Comparison of ENCODE assay signal across 1 cellular context in the genomic region with DNA sequence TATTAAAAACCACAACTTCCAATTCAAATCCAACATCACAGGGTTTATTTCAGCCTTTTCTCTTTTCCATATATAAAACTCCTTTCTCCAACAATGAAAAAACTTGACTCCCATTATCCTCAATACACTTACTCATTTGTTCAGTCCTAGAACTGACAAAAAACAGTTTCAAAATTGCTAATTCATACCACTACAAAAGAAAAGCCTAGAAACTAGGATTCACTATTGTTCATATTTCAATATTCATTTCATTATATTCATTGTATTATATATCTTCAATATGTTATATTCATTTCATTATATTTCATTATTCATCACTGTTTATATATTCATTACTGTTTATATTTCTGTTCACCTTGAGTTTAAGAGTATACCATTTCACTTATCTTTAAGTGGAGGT.
TF ChIP-seq lines count a peak whose summit lies in the region.

No MANE protein-coding gene starts in this region.

TF ChIP-seq in GM12878, 131 proteins besides CTCF, POLR2A, EP300 and RAD21 (continued from another document):
- TF ChIP-seq, protein P1, sequence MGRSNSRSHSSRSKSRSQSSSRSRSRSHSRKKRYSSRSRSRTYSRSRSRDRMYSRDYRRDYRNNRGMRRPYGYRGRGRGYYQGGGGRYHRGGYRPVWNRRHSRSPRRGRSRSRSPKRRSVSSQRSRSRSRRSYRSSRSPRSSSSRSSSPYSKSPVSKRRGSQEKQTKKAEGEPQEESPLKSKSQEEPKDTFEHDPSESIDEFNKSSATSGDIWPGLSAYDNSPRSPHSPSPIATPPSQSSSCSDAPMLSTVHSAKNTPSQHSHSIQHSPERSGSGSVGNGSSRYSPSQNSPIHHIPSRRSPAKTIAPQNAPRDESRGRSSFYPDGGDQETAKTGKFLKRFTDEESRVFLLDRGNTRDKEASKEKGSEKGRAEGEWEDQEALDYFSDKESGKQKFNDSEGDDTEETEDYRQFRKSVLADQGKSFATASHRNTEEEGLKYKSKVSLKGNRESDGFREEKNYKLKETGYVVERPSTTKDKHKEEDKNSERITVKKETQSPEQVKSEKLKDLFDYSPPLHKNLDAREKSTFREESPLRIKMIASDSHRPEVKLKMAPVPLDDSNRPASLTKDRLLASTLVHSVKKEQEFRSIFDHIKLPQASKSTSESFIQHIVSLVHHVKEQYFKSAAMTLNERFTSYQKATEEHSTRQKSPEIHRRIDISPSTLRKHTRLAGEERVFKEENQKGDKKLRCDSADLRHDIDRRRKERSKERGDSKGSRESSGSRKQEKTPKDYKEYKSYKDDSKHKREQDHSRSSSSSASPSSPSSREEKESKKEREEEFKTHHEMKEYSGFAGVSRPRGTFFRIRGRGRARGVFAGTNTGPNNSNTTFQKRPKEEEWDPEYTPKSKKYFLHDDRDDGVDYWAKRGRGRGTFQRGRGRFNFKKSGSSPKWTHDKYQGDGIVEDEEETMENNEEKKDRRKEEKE (IDR thresholded peaks at IDR 0.05): no peak
- TF ChIP-seq, protein P2, sequence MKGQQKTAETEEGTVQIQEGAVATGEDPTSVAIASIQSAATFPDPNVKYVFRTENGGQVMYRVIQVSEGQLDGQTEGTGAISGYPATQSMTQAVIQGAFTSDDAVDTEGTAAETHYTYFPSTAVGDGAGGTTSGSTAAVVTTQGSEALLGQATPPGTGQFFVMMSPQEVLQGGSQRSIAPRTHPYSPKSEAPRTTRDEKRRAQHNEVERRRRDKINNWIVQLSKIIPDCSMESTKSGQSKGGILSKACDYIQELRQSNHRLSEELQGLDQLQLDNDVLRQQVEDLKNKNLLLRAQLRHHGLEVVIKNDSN (IDR thresholded peaks at IDR 0.05; ENCODE audit: borderline replicate concordance, extremely low read length, insufficient read depth, low read depth, low read length): no peak
- TF ChIP-seq ETV6 (conservative IDR thresholded peaks at IDR 0.05 in 1 of 2, IDR thresholded peaks at IDR 0.05 in 1 of 2; ENCODE audit: borderline replicate concordance in 1 of 2, low read depth in 1 of 2) (no peak), YBX1 (IDR thresholded peaks at IDR 0.05) (no peak), CBX5 (IDR thresholded peaks at IDR 0.05; ENCODE audit: low read depth) (no peak), CHD4 (IDR thresholded peaks at IDR 0.05) (no peak), SREBF2 (IDR thresholded peaks at IDR 0.05; ENCODE audit: low read length) (no peak), BMI1 (IDR thresholded peaks at IDR 0.05; ENCODE audit: borderline replicate concordance) (no peak), RUNX3 (IDR thresholded peaks at IDR 0.05; ENCODE audit: low read length) (peak; percentile 66; the same call in 1 of the 2 replicates), GABPA (IDR thresholded peaks at IDR 0.05; ENCODE audit: low read depth) (no peak), ASH2L (IDR thresholded peaks at IDR 0.05; ENCODE audit: borderline replicate concordance, low read depth) (no peak), RFX5 (IDR thresholded peaks at IDR 0.05; ENCODE audit: low read depth, low read length) (no peak)
- TF ChIP-seq, protein P3, sequence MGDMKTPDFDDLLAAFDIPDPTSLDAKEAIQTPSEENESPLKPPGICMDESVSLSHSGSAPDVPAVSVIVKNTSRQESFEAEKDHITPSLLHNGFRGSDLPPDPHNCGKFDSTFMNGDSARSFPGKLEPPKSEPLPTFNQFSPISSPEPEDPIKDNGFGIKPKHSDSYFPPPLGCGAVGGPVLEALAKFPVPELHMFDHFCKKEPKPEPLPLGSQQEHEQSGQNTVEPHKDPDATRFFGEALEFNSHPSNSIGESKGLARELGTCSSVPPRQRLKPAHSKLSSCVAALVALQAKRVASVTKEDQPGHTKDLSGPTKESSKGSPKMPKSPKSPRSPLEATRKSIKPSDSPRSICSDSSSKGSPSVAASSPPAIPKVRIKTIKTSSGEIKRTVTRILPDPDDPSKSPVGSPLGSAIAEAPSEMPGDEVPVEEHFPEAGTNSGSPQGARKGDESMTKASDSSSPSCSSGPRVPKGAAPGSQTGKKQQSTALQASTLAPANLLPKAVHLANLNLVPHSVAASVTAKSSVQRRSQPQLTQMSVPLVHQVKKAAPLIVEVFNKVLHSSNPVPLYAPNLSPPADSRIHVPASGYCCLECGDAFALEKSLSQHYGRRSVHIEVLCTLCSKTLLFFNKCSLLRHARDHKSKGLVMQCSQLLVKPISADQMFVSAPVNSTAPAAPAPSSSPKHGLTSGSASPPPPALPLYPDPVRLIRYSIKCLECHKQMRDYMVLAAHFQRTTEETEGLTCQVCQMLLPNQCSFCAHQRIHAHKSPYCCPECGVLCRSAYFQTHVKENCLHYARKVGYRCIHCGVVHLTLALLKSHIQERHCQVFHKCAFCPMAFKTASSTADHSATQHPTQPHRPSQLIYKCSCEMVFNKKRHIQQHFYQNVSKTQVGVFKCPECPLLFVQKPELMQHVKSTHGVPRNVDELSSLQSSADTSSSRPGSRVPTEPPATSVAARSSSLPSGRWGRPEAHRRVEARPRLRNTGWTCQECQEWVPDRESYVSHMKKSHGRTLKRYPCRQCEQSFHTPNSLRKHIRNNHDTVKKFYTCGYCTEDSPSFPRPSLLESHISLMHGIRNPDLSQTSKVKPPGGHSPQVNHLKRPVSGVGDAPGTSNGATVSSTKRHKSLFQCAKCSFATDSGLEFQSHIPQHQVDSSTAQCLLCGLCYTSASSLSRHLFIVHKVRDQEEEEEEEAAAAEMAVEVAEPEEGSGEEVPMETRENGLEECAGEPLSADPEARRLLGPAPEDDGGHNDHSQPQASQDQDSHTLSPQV (IDR thresholded peaks at IDR 0.05): no peak
- TF ChIP-seq, protein P4, sequence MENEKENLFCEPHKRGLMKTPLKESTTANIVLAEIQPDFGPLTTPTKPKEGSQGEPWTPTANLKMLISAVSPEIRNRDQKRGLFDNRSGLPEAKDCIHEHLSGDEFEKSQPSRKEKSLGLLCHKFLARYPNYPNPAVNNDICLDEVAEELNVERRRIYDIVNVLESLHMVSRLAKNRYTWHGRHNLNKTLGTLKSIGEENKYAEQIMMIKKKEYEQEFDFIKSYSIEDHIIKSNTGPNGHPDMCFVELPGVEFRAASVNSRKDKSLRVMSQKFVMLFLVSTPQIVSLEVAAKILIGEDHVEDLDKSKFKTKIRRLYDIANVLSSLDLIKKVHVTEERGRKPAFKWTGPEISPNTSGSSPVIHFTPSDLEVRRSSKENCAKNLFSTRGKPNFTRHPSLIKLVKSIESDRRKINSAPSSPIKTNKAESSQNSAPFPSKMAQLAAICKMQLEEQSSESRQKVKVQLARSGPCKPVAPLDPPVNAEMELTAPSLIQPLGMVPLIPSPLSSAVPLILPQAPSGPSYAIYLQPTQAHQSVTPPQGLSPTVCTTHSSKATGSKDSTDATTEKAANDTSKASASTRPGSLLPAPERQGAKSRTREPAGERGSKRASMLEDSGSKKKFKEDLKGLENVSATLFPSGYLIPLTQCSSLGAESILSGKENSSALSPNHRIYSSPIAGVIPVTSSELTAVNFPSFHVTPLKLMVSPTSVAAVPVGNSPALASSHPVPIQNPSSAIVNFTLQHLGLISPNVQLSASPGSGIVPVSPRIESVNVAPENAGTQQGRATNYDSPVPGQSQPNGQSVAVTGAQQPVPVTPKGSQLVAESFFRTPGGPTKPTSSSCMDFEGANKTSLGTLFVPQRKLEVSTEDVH (IDR thresholded peaks at IDR 0.05; ENCODE audit: low read depth, partially characterized antibody): no peak
- TF ChIP-seq, protein P5, sequence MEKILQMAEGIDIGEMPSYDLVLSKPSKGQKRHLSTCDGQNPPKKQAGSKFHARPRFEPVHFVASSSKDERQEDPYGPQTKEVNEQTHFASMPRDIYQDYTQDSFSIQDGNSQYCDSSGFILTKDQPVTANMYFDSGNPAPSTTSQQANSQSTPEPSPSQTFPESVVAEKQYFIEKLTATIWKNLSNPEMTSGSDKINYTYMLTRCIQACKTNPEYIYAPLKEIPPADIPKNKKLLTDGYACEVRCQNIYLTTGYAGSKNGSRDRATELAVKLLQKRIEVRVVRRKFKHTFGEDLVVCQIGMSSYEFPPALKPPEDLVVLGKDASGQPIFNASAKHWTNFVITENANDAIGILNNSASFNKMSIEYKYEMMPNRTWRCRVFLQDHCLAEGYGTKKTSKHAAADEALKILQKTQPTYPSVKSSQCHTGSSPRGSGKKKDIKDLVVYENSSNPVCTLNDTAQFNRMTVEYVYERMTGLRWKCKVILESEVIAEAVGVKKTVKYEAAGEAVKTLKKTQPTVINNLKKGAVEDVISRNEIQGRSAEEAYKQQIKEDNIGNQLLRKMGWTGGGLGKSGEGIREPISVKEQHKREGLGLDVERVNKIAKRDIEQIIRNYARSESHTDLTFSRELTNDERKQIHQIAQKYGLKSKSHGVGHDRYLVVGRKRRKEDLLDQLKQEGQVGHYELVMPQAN (conservative IDR thresholded peaks at IDR 0.05): no peak
- TF ChIP-seq, protein P6, sequence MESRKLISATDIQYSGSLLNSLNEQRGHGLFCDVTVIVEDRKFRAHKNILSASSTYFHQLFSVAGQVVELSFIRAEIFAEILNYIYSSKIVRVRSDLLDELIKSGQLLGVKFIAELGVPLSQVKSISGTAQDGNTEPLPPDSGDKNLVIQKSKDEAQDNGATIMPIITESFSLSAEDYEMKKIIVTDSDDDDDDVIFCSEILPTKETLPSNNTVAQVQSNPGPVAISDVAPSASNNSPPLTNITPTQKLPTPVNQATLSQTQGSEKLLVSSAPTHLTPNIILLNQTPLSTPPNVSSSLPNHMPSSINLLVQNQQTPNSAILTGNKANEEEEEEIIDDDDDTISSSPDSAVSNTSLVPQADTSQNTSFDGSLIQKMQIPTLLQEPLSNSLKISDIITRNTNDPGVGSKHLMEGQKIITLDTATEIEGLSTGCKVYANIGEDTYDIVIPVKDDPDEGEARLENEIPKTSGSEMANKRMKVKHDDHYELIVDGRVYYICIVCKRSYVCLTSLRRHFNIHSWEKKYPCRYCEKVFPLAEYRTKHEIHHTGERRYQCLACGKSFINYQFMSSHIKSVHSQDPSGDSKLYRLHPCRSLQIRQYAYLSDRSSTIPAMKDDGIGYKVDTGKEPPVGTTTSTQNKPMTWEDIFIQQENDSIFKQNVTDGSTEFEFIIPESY (IDR thresholded peaks at IDR 0.05): no peak
